In the genomic region with DNA sequence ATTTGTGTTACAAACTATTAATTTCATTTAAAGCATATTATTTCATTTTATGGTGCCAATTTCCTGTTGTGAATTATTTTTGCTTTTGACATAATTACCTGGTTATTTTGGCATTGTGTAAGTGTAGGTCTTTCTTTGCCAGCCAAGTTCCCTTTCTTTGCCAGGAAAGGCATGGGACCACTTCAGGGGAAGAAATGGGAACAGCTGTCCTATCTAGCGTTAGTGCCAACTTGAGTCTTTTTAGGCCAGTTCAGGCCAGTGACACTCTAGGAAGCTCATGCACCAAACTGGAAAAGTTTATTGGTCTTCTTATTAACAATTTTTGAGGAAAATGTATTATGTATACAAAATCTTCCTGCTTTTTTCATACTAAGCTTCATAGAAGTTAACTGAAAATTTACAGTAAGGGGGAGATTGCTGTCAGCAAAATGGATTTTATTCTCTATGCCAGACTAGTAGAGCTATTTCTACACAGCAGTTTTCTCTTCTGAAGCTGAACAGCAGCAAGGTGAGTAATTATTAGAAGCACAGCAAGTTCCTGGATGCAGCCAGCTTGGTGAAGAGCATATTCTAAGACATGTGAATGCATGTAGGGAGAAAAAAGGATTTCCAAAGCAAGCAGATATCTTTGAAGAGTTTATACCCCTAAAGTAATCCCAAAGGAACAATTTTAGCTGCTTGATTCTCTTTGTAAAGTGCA, we compare ENCODE assay signal across 36 cellular contexts.
"Had no signal": no experiment of that assay in that cellular context is flagged by ENCODE, and none has a peak within 500 bp of the region (broad histone marks: within the 10 kb centered on the region; RNA-seq: fewer than 3 reads in every experiment).

No MANE protein-coding gene starts in this region.

- ATAC-seq: activated naive CD4-positive, alpha-beta T cell treated with anti-CD3 and anti-CD28 coated beads, Interleukin-2, amount 50 U/mL, for 72 hours; activated T-cell treated with anti-CD3 and anti-CD28 coated beads, Interleukin-2, amount 50 U/mL, for 4 hours; body of pancreas; PC-3 had no signal

- H3K4me3 ChIP-seq: adrenal gland, body of pancreas, breast epithelium, MG63, Peyer's patch had no signal

- DNase-seq: activated B cell treated with CpG ODN at 0.5 μM for 24 hours; activated CD4-positive, alpha-beta memory T cell treated with anti-CD3 and anti-CD28 coated beads for 36 hours; activated CD4-positive, alpha-beta T cell treated with anti-CD3 and anti-CD28 coated beads for 4 hours; activated CD4-positive, alpha-beta T cell treated with anti-CD3 and anti-CD28 coated beads, Interleukin-2, amount 50 U/mL, for 1 hour; activated CD4-positive, CD25-positive, alpha-beta regulatory T cell treated with anti-CD3 and anti-CD28 coated beads, Interleukin-2, amount 50 U/mL, for 72 hours; activated CD8-positive, alpha-beta memory T cell treated with anti-CD3 and anti-CD28 coated beads, Interleukin-2, amount 50 U/mL, for 4 hours; activated gamma-delta T cell treated with Interleukin-2 at 50 U/mL for 16 hours; activated naive CD4-positive, alpha-beta T cell treated with anti-CD3 and anti-CD28 coated beads for 36 hours; activated T-cell treated with anti-CD3 and anti-CD28 coated beads for 4 hours; activated T-cell treated with anti-CD3 and anti-CD28 coated beads, Interleukin-2, amount 50 U/mL, for 4 hours; adrenal gland; body of pancreas; caudate nucleus; Kasumi-1; KG1; MG63; NCI-H1048; NCI-H1417; NCI-H146; NCI-H187; NCI-H2029 treated with DMSO at 0.1 percent for 48 hours; NCI-H2107; NCI-H226; NCI-H510A; NCI-H526; NCI-H748 treated with DMSO at 0.1 percent for 48 hours; NK-92 treated with Interleukin-12 subunit alpha and Interleukin-12 subunit beta, amount 100 ng/mL, for 24 hours; PC-3; Peyer's patch; RPMI8226; SW 1271; T-helper 1 cell; T-helper 2 cell; T-helper 9 cell had no signal
